Comparison of ENCODE assay signal across 6 cellular contexts in genomic region chr22:38079208-38079607, GRCh38. TPM values are rescaled to one million over a fixed set of nuclear protein-coding genes. Genes with fewer than 3 reads are reported as not detected.
"Had no signal": no experiment of that assay in that cellular context is flagged by ENCODE, and none has a peak within 500 bp of the region (broad histone marks: within the 10 kb centered on the region; RNA-seq: fewer than 3 reads in every experiment).

No MANE protein-coding gene starts in this region.

RNA-seq across cellular contexts. Expression of gene SLC16A8, which starts 4.8 kb away (rescaled TPM):
- total RNA-seq: M059J, PC-3, Right ventricle myocardium inferior, RPMI7951, SK-MEL-5 had no signal

RNA-seq across cellular contexts. Expression of gene BAIAP2L2, which starts 31.3 kb away (rescaled TPM):
- total RNA-seq: M059J, SJCRH30 had no signal
